9 cellular contexts compared by ENCODE assay signal in the genomic region with DNA sequence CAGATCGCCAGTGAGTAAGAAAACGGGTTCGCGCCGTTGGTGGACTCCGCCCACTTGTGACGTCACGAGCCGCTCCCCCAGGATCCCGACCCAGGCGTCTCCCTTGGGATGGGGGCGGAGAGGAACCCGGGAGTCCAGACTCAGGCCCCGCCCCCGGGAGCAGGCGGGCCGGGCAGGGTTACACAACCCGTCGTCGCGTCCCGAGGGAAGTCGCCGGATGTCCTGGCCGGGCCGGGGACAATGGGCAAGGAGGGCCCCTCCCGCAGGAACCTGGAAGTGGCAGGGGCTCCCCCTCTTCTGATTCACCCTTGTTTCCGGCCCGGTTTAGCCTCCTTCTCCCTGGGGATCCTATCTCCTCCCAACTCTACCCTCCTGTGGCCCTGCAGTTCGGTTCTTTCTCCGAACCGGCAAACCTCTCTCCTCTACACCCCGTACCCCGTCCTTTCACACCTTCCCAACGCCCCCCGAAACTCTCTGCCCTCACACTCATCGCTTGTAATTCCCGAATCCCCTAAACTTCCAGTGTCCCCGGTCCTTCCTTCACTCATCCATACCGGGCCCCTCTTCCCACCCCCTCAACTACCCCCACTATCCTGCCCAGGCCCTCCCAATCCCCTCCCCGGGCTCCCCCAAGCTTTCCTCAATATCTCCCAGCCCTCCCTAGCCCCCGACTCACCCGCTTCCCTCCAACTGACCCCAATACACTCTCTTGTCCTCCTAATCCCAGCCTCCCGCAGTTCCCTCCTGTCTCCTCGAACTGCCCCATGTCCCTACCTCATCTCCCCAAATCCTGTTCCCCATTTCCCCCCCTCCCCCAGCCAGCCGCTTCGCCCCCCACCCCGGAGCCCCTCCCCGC. TPM values are rescaled to one million over a fixed set of nuclear protein-coding genes. Genes with fewer than 3 reads are reported as not detected.
DNase-seq lines count a peak whose midpoint lies in the region; ATAC-seq, FAIRE-seq and TF ChIP-seq lines count a peak whose summit lies in the region.
"Had no signal": no experiment of that assay in that cellular context is flagged by ENCODE, and none has a peak within 500 bp of the region (broad histone marks: within the 10 kb centered on the region; RNA-seq: fewer than 3 reads in every experiment).

No MANE protein-coding gene starts in this region.

- no peak for TF ChIP-seq POLR2A in H54 (IDR thresholded peaks at IDR 0.05; ENCODE audit: low read depth, low read length)

- H3K27ac ChIP-seq in C4-2B (peak overlapping the region; percentile 87), temporal lobe (ENCODE audit: low read depth, low read length) (peak overlapping the region; percentile 65)

- peak; percentile 79 for DNase-seq in H54 (ENCODE audit: insufficient read length, low spot score)
- peak; percentile 68 for DNase-seq in NCI-H774 (lab: John Stamatoyannopoulos, UW)
- DNase-seq in activated effector memory CD4-positive, alpha-beta T cell treated with anti-CD3 and anti-CD28 coated beads, Interleukin-2, amount 50 U/mL, for 16 hours, result peak; percentile 87
- peak; percentile 73 for DNase-seq in fibroblast of peridontal ligament (ENCODE audit: extremely low read depth)
- DNase-seq in myocyte (ENCODE audit: low read depth), result peak; percentile 92

- no peak for TF ChIP-seq CTCF in C4-2B (conservative IDR thresholded peaks at IDR 0.05)

- no peak for ATAC-seq in GM19351 (IDR thresholded peaks at IDR 0.05; ENCODE audit: unreplicated experiment)

- no peak for FAIRE-seq in H54 (lab: Jason Lieb, UNC)
- FAIRE-seq: TTC549 had no signal

RNA-seq across cellular contexts. Expression of a gene that starts 20.0 kb away (rescaled TPM):
- 60.8 and 78.3 TPM in 2 replicates for total RNA-seq in myocyte
- 96.4 TPM for polyA plus RNA-seq in myocyte (2012)
- 43.8 TPM for total RNA-seq in temporal lobe

RNA-seq across cellular contexts. Expression of a gene that starts 24.1 kb away (rescaled TPM):
- total RNA-seq in myocyte, result 2.0 and 4.1 TPM in 2 replicates
- polyA plus RNA-seq in myocyte (2012), result 0.79 TPM
- total RNA-seq in temporal lobe, result 0.49 TPM

RNA-seq across cellular contexts. Expression of a gene that starts 37.2 kb away (rescaled TPM):
- 10.1 and 13.2 TPM in 2 replicates for total RNA-seq in myocyte
- polyA plus RNA-seq in myocyte (2012), result 16.3 TPM
- total RNA-seq in temporal lobe, result 4.2 TPM

RNA-seq across cellular contexts. Expression of a gene that starts 38.8 kb away (rescaled TPM):
- total RNA-seq in myocyte (0.73 and 1.3 TPM in 2 replicates), temporal lobe (0.49 TPM)
- polyA plus RNA-seq in myocyte (2012), result 6.9 TPM

RNA-seq across cellular contexts. Expression of a gene that starts 53.2 kb away (rescaled TPM):
- 120 and 139 TPM in 2 replicates for total RNA-seq in myocyte
- 116 TPM for polyA plus RNA-seq in myocyte (2012)
- total RNA-seq in temporal lobe, result 58.8 TPM
